Comparison of ENCODE assay signal across 23 cellular contexts in the genomic region with DNA sequence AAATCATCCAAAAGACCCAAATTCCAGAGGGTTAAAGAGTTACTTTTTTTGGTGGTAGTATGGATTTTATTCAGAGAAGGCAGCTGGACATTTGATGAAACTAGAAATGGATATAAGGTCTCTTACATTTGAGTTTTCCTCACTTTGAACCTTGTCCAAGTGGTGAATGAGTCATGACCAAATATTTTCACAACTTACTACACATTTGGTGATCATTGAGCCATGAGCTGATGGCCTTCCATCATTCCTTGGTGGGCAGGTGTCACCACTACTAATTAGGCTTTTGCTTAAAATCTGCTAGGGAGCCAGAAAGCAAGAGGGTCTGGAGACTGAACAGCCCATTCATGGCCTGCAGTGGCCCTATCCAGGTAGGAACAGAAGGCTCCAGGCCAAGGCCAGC.
DNase-seq lines count a peak whose midpoint lies in the region; ATAC-seq and TF ChIP-seq lines count a peak whose summit lies in the region.
"Had no signal": no experiment of that assay in that cellular context is flagged by ENCODE, and none has a peak within 500 bp of the region (broad histone marks: within the 10 kb centered on the region; RNA-seq: fewer than 3 reads in every experiment).

No MANE protein-coding gene starts in this region.

- peaks cover 10% of the 10 kb centered on the region for H3K4me1 Mint-ChIP-seq in neural progenitor cell
- H3K4me1 Mint-ChIP-seq: central memory CD8-positive, alpha-beta T cell; stimulated activated naive B cell treated with anti-CD40 and anti-IgM and Interleukin-4, amounts not matched to agents 10 μg/mL and 1 μg/mL and 100 μg/mL, for 72 hours had no signal

- peaks cover 12% of the 10 kb centered on the region for H3K4me1 ChIP-seq in neural progenitor cell
- H3K4me1 ChIP-seq: BLaER1, upper lobe of left lung had no signal

- H4K20me1 ChIP-seq in neural progenitor cell (ENCODE audit: low read depth), result peaks cover 4% of the 10 kb centered on the region
- H4K20me1 ChIP-seq: BLaER1 had no signal

- H2AFZ ChIP-seq in neural progenitor cell (replicated peaks), result no peak overlapping the region

- TF ChIP-seq CTCF in cardiac fibroblast (IDR thresholded peaks at IDR 0.05; ENCODE audit: low read depth, low read length) (no peak), neural progenitor cell (IDR thresholded peaks at IDR 0.05) (no peak)

- H3F3A ChIP-seq in neural progenitor cell (ENCODE audit: low read depth), result peaks cover 10% of the 10 kb centered on the region

- peak; percentile 11 for DNase-seq in Daoy (ENCODE audit: low read depth)
- peak; percentile 67 for DNase-seq in M059J (ENCODE audit: low read depth)
- peak; percentile 3 to 9 for DNase-seq in cardiac fibroblast (ENCODE audit: low read depth in 2 of 2)
- peak; percentile 30 for DNase-seq in myocyte (ENCODE audit: low read depth)
- DNase-seq in NCI-H526 treated with DMSO at 0.1 percent for 48 hours (lab: John Stamatoyannopoulos, UW), result no peak
- no peak for DNase-seq in stimulated activated CD4-positive, alpha-beta T cell treated with anti-CD3 and anti-CD28 coated beads, Interleukin-4, amount 100 ng/mL, for 4 hours
- DNase-seq in neural progenitor cell (ENCODE audit: low spot score), result no peak
- DNase-seq: activated CD4-positive, CD25-positive, alpha-beta regulatory T cell treated with anti-CD3 and anti-CD28 coated beads, Interleukin-2, amount 50 U/mL, for 72 hours; activated CD8-positive, alpha-beta memory T cell treated with anti-CD3 and anti-CD28 coated beads, Interleukin-2, amount 50 U/mL, for 48 hours; DMS153; H9; head of caudate nucleus; KBM-7; kidney; NCI-H1417 treated with DMSO at 0.1 percent for 48 hours; RPMI8226; stimulated activated naive B cell treated with anti-CD40 and anti-IgM and Interleukin-4, amounts not matched to agents 10 μg/mL and 1 μg/mL and 100 μg/mL, for 72 hours; upper lobe of left lung had no signal

- H3K27me3 Mint-ChIP-seq in neural progenitor cell (ENCODE audit: insufficient read depth, low read depth), result no peaks in the 10 kb centered on the region
- H3K27me3 Mint-ChIP-seq: central memory CD8-positive, alpha-beta T cell; stimulated activated naive B cell treated with anti-CD40 and anti-IgM and Interleukin-4, amounts not matched to agents 10 μg/mL and 1 μg/mL and 100 μg/mL, for 72 hours had no signal

- H3K9me3 ChIP-seq in neural progenitor cell (ENCODE audit: low read depth), result no peaks in the 10 kb centered on the region
- H3K9me3 ChIP-seq: BLaER1, upper lobe of left lung had no signal

- no peak overlapping the region for H3K27ac Mint-ChIP-seq in neural progenitor cell
- H3K27ac Mint-ChIP-seq: activated naive CD4-positive, alpha-beta T cell treated with anti-CD3 and anti-CD28 coated beads, Interleukin-2, amount 50 U/mL, for 72 hours; H9; stimulated activated naive B cell treated with anti-CD40 and anti-IgM and Interleukin-4, amounts not matched to agents 10 μg/mL and 1 μg/mL and 100 μg/mL, for 72 hours had no signal

- no peaks in the 10 kb centered on the region for H3K36me3 Mint-ChIP-seq in neural progenitor cell
- H3K36me3 Mint-ChIP-seq: activated naive CD4-positive, alpha-beta T cell treated with anti-CD3 and anti-CD28 coated beads, Interleukin-2, amount 50 U/mL, for 72 hours; stimulated activated naive B cell treated with anti-CD40 and anti-IgM and Interleukin-4, amounts not matched to agents 10 μg/mL and 1 μg/mL and 100 μg/mL, for 72 hours had no signal

- no peaks in the 10 kb centered on the region for H3K79me2 ChIP-seq in neural progenitor cell (ENCODE audit: low read depth)

- H3K36me3 ChIP-seq in neural progenitor cell, result no peaks in the 10 kb centered on the region
- H3K36me3 ChIP-seq: BLaER1, upper lobe of left lung had no signal

- no peaks in the 10 kb centered on the region for H3K27me3 ChIP-seq in neural progenitor cell
- H3K27me3 ChIP-seq: BLaER1, upper lobe of left lung had no signal

- H3K4me3 ChIP-seq in cardiac fibroblast (replicated peaks in 1 of 2; ENCODE audit: low read depth in 2 of 2, low read length in 2 of 2) (no peak overlapping the region), neural progenitor cell (no peak overlapping the region)
- H3K4me3 ChIP-seq: BLaER1, skin epidermis, upper lobe of left lung had no signal

- no peak overlapping the region for H3K27ac ChIP-seq in neural progenitor cell
- H3K27ac ChIP-seq: BLaER1, skin epidermis, upper lobe of left lung had no signal

- H3K4me3 Mint-ChIP-seq in neural progenitor cell, result no peak overlapping the region
- H3K4me3 Mint-ChIP-seq: central memory CD8-positive, alpha-beta T cell; H9; stimulated activated naive B cell treated with anti-CD40 and anti-IgM and Interleukin-4, amounts not matched to agents 10 μg/mL and 1 μg/mL and 100 μg/mL, for 72 hours had no signal

- no peak overlapping the region for H3K9ac ChIP-seq in neural progenitor cell
- H3K9ac ChIP-seq: BLaER1 had no signal

- no peak overlapping the region for H3K4me2 ChIP-seq in neural progenitor cell
- H3K4me2 ChIP-seq: BLaER1 had no signal

- ATAC-seq in GM21447 (IDR thresholded peaks at IDR 0.05; ENCODE audit: unreplicated experiment), result no peak
- ATAC-seq: activated naive CD4-positive, alpha-beta T cell treated with anti-CD3 and anti-CD28 coated beads, Interleukin-2, amount 50 U/mL, for 72 hours; stimulated activated naive B cell treated with anti-CD40 and anti-IgM and Interleukin-4, amounts not matched to agents 10 μg/mL and 1 μg/mL and 100 μg/mL, for 72 hours had no signal

- H3K9me3 Mint-ChIP-seq in neural progenitor cell, result no peaks in the 10 kb centered on the region
- H3K9me3 Mint-ChIP-seq: H9 had no signal

Comparison
In these comparisons a context has a peak if more than half of its experiments do, and no peak if none do; other contexts are left out.
1. DNase-seq: peak in Daoy (single experiment), M059J (single experiment), cardiac fibroblast (2 of 2) and myocyte (single experiment); none in NCI-H526 treated with DMSO at 0.1 percent for 48 hours (single experiment), stimulated activated CD4-positive, alpha-beta T cell treated with anti-CD3 and anti-CD28 coated beads, Interleukin-4, amount 100 ng/mL, for 4 hours (0 of 2) and neural progenitor cell (single experiment).